21 cellular contexts compared by ENCODE assay signal in genomic region chr5:170655920-170656319, GRCh38.
A peak's percentile ranks its signal among the peaks of the same experiment; 100 is the strongest.
DNase-seq lines count a peak whose midpoint lies in the region; ATAC-seq and TF ChIP-seq lines count a peak whose summit lies in the region.
"Had no signal": no experiment of that assay in that cellular context is flagged by ENCODE, and none has a peak within 500 bp of the region (broad histone marks: within the 10 kb centered on the region; RNA-seq: fewer than 3 reads in every experiment).

No MANE protein-coding gene starts in this region.

- H3K36me3 ChIP-seq in right atrium auricular region (no peaks in the 10 kb centered on the region), heart right ventricle (no peaks in the 10 kb centered on the region), left ventricle myocardium inferior (no peaks in the 10 kb centered on the region)
- H3K36me3 ChIP-seq: BE2C; BLaER1 treated with 17β-estradiol and CSF1 and Interleukin-3, amounts not matched to agents 10 nM and 100 nM had no signal

- H3K9me3 ChIP-seq in right atrium auricular region (no peaks in the 10 kb centered on the region), heart right ventricle (no peaks in the 10 kb centered on the region), left ventricle myocardium inferior (replicated peaks) (no peaks in the 10 kb centered on the region)
- H3K9me3 ChIP-seq: A549; BE2C; BLaER1 treated with 17β-estradiol and CSF1 and Interleukin-3, amounts not matched to agents 10 nM and 100 nM had no signal

- no peaks in the 10 kb centered on the region for H3K27me3 ChIP-seq in right atrium auricular region
- no peaks in the 10 kb centered on the region for H3K27me3 ChIP-seq in heart right ventricle
- no peaks in the 10 kb centered on the region for H3K27me3 ChIP-seq in left ventricle myocardium inferior (ENCODE audit: low read depth)
- H3K27me3 ChIP-seq: BE2C; BLaER1 treated with 17β-estradiol and CSF1 and Interleukin-3, amounts not matched to agents 10 nM and 100 nM had no signal

- H3K27ac ChIP-seq in right atrium auricular region (no peak overlapping the region), heart right ventricle (no peak overlapping the region), left ventricle myocardium inferior (replicated peaks) (no peak overlapping the region)
- H3K27ac ChIP-seq: A549; BLaER1 treated with 17β-estradiol and CSF1 and Interleukin-3, amounts not matched to agents 10 nM and 100 nM had no signal

- ATAC-seq in Right ventricle myocardium superior (ENCODE audit: poor library complexity) = peak; percentile 83
- ATAC-seq in heart right ventricle = peak; percentile 38 to 87 (median 67)
- ATAC-seq in left ventricle myocardium superior = peak; percentile 94
- ATAC-seq: A549, GM23338, HCT116 had no signal

- WGBS in heart right ventricle, 2 donors = 41 to 44% methylated on average over 4 of the region's 4 CpGs

- DNase-seq in Right ventricle myocardium superior (no peak), right atrium auricular region (ENCODE audit: low spot score) (no peak), heart right ventricle (peak in 1 of 2 donors; percentile 23), left ventricle myocardium inferior (no peak), left ventricle myocardium superior (no peak), NCI-H1930 (lab: John Stamatoyannopoulos, UW) (no peak)
- DNase-seq: 8988T; ACHN; AML-193; BE2C; CD4-positive, alpha-beta T cell; CD8-positive, alpha-beta memory T cell; DMS 273 treated with DMSO at 0.1 percent for 48 hours; DMS79; EL; GDM1; H9 had no signal

- intact Hi-C loops in Right ventricle myocardium superior (cut with DNase I) = no loop called here
- intact Hi-C loops in heart right ventricle (cut with DNase I) = no loop called here
- intact Hi-C loops in left ventricle myocardium inferior (cut with micrococcal nuclease) = no loop called here
- intact Hi-C loops in left ventricle myocardium superior (cut with micrococcal nuclease) = no loop called here

- TF ChIP-seq CTCF in right atrium auricular region (IDR thresholded peaks at IDR 0.05) = no peak
- no peak for TF ChIP-seq CTCF in heart right ventricle (IDR thresholded peaks at IDR 0.05)
- TF ChIP-seq CTCF in left ventricle myocardium inferior (IDR thresholded peaks at IDR 0.05; ENCODE audit: borderline replicate concordance) = no peak

- no peaks in the 10 kb centered on the region for H3K4me1 ChIP-seq in right atrium auricular region
- peaks cover 0 to 9% (median 5%) of the 10 kb centered on the region in 9 donors for H3K4me1 ChIP-seq in heart right ventricle
- H3K4me1 ChIP-seq in left ventricle myocardium inferior = peaks cover 11% of the 10 kb centered on the region
- H3K4me1 ChIP-seq: A549, BE2C had no signal

- H3K4me3 ChIP-seq in right atrium auricular region = no peak overlapping the region
- no peak overlapping the region for H3K4me3 ChIP-seq in heart right ventricle
- H3K4me3 ChIP-seq in left ventricle myocardium inferior = no peak overlapping the region
- H3K4me3 ChIP-seq: A549; BLaER1 treated with 17β-estradiol and CSF1 and Interleukin-3, amounts not matched to agents 10 nM and 100 nM; GM23338 had no signal
